Comparison of ENCODE assay signal across 3 cellular contexts in the genomic region with DNA sequence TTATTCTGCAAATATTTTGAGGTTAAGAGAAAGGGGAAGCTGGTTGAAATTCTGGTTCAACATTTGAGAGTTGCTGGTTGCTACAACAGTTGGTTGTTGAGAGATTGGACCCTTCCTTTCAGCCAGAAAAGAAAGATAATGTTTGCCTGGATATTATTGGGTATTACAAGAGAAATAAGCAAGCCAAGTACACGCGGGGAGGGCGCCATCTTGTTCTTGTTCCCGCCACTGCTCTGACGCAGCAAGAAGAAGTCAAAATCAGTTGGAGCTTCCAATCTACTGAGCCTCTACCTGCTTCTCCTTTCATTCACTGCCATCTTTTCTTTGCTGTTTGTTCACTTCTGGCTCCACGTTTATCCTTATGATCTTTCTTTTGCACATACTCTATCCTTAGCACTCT.
TF ChIP-seq lines count a peak whose summit lies in the region.

No MANE protein-coding gene starts in this region.

TF ChIP-seq in SK-N-SH, 30 proteins besides CTCF, POLR2A, EP300 and RAD21:
- no peak for TF ChIP-seq FOXJ3 (CRISPR knock-in tag; IDR thresholded peaks at IDR 0.05)
- TF ChIP-seq NRF1 (IDR thresholded peaks at IDR 0.05; ENCODE audit: low read depth, low read length) = no peak
- TF ChIP-seq MAX (IDR thresholded peaks at IDR 0.05; ENCODE audit: low read depth) = no peak
- TF ChIP-seq YY1 (IDR thresholded peaks at IDR 0.05; ENCODE audit: low read depth) = no peak
- TF ChIP-seq, protein P1, sequence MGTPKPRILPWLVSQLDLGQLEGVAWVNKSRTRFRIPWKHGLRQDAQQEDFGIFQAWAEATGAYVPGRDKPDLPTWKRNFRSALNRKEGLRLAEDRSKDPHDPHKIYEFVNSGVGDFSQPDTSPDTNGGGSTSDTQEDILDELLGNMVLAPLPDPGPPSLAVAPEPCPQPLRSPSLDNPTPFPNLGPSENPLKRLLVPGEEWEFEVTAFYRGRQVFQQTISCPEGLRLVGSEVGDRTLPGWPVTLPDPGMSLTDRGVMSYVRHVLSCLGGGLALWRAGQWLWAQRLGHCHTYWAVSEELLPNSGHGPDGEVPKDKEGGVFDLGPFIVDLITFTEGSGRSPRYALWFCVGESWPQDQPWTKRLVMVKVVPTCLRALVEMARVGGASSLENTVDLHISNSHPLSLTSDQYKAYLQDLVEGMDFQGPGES (IDR thresholded peaks at IDR 0.05; ENCODE audit: low read depth, low read length) = no peak
- no peak for TF ChIP-seq POLR2AphosphoS5 (IDR thresholded peaks at IDR 0.05; ENCODE audit: low read depth, low read length)
- no peak for TF ChIP-seq REST (IDR thresholded peaks at IDR 0.05; ENCODE audit: low read depth, low read length)
- TF ChIP-seq GATA2 (CRISPR knock-in tag; IDR thresholded peaks at IDR 0.05) = no peak
- no peak for TF ChIP-seq PBX3 (IDR thresholded peaks at IDR 0.05)

TF ChIP-seq in SK-N-SH treated with all-trans-retinoic acid at 6 μM for 48 hours, 23 proteins besides CTCF, POLR2A, EP300 and RAD21:
- TF ChIP-seq SNAI2 (CRISPR knock-in tag; IDR thresholded peaks at IDR 0.05) (no peak), CSDC2 (CRISPR knock-in tag; IDR thresholded peaks at IDR 0.05) (no peak), ISL1 (CRISPR knock-in tag; IDR thresholded peaks at IDR 0.05) (no peak), ESRRG (CRISPR knock-in tag; IDR thresholded peaks at IDR 0.05) (no peak), PATZ1 (CRISPR knock-in tag; IDR thresholded peaks at IDR 0.05; ENCODE audit: borderline replicate concordance) (no peak), ZFP3 (CRISPR knock-in tag; IDR thresholded peaks at IDR 0.05) (no peak), TCF4 (CRISPR knock-in tag; IDR thresholded peaks at IDR 0.05; ENCODE audit: borderline replicate concordance) (no peak), ZC3H10 (CRISPR knock-in tag; IDR thresholded peaks at IDR 0.05) (no peak), CSRNP3 (CRISPR knock-in tag; IDR thresholded peaks at IDR 0.05) (no peak), RARB (CRISPR knock-in tag; IDR thresholded peaks at IDR 0.05) (no peak)
- TF ChIP-seq, protein P2, sequence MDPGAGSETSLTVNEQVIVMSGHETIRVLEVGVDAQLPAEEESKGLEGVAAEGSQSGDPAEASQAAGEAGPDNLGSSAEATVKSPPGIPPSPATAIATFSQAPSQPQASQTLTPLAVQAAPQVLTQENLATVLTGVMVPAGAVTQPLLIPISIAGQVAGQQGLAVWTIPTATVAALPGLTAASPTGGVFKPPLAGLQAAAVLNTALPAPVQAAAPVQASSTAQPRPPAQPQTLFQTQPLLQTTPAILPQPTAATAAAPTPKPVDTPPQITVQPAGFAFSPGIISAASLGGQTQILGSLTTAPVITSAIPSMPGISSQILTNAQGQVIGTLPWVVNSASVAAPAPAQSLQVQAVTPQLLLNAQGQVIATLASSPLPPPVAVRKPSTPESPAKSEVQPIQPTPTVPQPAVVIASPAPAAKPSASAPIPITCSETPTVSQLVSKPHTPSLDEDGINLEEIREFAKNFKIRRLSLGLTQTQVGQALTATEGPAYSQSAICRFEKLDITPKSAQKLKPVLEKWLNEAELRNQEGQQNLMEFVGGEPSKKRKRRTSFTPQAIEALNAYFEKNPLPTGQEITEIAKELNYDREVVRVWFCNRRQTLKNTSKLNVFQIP (CRISPR knock-in tag; IDR thresholded peaks at IDR 0.05; ENCODE audit: borderline replicate concordance, low read depth) = no peak
TF ChIP-seq in SK-N-SH treated with all-trans-retinoic acid at 6 μM for 48 hours: peak in this region for 0.

TF ChIP-seq in K562, 482 proteins besides CTCF, POLR2A, EP300 and RAD21:
- TF ChIP-seq E2F6 (IDR thresholded peaks at IDR 0.05; ENCODE audit: borderline replicate concordance in 1 of 2, extremely low read depth in 1 of 2, insufficient read depth in 1 of 2, insufficient read length in 1 of 2, low read depth in 1 of 2, low read length in 1 of 2, poor library complexity in 1 of 2, severe bottlenecking in 1 of 2) = peak; percentile 24 to 59
- TF ChIP-seq PHF20 (IDR thresholded peaks at IDR 0.05; ENCODE audit: partially characterized antibody) = no peak
- TF ChIP-seq SETDB1 (IDR thresholded peaks at IDR 0.05; ENCODE audit: low read length) = no peak
- no peak for TF ChIP-seq HMBOX1 (IDR thresholded peaks at IDR 0.05)
- no peak for TF ChIP-seq YBX1 (IDR thresholded peaks at IDR 0.05)
- TF ChIP-seq, protein P3, sequence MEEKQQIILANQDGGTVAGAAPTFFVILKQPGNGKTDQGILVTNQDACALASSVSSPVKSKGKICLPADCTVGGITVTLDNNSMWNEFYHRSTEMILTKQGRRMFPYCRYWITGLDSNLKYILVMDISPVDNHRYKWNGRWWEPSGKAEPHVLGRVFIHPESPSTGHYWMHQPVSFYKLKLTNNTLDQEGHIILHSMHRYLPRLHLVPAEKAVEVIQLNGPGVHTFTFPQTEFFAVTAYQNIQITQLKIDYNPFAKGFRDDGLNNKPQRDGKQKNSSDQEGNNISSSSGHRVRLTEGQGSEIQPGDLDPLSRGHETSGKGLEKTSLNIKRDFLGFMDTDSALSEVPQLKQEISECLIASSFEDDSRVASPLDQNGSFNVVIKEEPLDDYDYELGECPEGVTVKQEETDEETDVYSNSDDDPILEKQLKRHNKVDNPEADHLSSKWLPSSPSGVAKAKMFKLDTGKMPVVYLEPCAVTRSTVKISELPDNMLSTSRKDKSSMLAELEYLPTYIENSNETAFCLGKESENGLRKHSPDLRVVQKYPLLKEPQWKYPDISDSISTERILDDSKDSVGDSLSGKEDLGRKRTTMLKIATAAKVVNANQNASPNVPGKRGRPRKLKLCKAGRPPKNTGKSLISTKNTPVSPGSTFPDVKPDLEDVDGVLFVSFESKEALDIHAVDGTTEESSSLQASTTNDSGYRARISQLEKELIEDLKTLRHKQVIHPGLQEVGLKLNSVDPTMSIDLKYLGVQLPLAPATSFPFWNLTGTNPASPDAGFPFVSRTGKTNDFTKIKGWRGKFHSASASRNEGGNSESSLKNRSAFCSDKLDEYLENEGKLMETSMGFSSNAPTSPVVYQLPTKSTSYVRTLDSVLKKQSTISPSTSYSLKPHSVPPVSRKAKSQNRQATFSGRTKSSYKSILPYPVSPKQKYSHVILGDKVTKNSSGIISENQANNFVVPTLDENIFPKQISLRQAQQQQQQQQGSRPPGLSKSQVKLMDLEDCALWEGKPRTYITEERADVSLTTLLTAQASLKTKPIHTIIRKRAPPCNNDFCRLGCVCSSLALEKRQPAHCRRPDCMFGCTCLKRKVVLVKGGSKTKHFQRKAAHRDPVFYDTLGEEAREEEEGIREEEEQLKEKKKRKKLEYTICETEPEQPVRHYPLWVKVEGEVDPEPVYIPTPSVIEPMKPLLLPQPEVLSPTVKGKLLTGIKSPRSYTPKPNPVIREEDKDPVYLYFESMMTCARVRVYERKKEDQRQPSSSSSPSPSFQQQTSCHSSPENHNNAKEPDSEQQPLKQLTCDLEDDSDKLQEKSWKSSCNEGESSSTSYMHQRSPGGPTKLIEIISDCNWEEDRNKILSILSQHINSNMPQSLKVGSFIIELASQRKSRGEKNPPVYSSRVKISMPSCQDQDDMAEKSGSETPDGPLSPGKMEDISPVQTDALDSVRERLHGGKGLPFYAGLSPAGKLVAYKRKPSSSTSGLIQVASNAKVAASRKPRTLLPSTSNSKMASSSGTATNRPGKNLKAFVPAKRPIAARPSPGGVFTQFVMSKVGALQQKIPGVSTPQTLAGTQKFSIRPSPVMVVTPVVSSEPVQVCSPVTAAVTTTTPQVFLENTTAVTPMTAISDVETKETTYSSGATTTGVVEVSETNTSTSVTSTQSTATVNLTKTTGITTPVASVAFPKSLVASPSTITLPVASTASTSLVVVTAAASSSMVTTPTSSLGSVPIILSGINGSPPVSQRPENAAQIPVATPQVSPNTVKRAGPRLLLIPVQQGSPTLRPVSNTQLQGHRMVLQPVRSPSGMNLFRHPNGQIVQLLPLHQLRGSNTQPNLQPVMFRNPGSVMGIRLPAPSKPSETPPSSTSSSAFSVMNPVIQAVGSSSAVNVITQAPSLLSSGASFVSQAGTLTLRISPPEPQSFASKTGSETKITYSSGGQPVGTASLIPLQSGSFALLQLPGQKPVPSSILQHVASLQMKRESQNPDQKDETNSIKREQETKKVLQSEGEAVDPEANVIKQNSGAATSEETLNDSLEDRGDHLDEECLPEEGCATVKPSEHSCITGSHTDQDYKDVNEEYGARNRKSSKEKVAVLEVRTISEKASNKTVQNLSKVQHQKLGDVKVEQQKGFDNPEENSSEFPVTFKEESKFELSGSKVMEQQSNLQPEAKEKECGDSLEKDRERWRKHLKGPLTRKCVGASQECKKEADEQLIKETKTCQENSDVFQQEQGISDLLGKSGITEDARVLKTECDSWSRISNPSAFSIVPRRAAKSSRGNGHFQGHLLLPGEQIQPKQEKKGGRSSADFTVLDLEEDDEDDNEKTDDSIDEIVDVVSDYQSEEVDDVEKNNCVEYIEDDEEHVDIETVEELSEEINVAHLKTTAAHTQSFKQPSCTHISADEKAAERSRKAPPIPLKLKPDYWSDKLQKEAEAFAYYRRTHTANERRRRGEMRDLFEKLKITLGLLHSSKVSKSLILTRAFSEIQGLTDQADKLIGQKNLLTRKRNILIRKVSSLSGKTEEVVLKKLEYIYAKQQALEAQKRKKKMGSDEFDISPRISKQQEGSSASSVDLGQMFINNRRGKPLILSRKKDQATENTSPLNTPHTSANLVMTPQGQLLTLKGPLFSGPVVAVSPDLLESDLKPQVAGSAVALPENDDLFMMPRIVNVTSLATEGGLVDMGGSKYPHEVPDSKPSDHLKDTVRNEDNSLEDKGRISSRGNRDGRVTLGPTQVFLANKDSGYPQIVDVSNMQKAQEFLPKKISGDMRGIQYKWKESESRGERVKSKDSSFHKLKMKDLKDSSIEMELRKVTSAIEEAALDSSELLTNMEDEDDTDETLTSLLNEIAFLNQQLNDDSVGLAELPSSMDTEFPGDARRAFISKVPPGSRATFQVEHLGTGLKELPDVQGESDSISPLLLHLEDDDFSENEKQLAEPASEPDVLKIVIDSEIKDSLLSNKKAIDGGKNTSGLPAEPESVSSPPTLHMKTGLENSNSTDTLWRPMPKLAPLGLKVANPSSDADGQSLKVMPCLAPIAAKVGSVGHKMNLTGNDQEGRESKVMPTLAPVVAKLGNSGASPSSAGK (IDR thresholded peaks at IDR 0.05) = peak; percentile 45
- TF ChIP-seq NFE2 (IDR thresholded peaks at IDR 0.05; ENCODE audit: low read depth) = 0 out of 2 replicates have a peak, but pooled peaks have one; percentile 15
- TF ChIP-seq ZNF766 (CRISPR knock-in tag; conservative IDR thresholded peaks at IDR 0.05) = no peak
- peak; percentile 3; the same call in 1 of the 2 replicates for TF ChIP-seq ZNF316 (IDR thresholded peaks at IDR 0.05)
- no peak for TF ChIP-seq ELF2 (CRISPR knock-in tag; IDR thresholded peaks at IDR 0.05)
- TF ChIP-seq YY1 (IDR thresholded peaks at IDR 0.05; ENCODE audit: borderline replicate concordance in 1 of 3, control insufficient read depth in 1 of 3, extremely low read depth in 1 of 3, insufficient read depth in 3 of 3, insufficient read length in 1 of 3, insufficient replicate concordance in 2 of 3, low read depth in 1 of 3, low read length in 2 of 3) = peak in 2 of 3 experiments; percentile 18 to 73
- no peak for TF ChIP-seq LARP7 (IDR thresholded peaks at IDR 0.05)
- peak; percentile 65 for TF ChIP-seq L3MBTL2 (IDR thresholded peaks at IDR 0.05)
- no peak for TF ChIP-seq ASH1L (IDR thresholded peaks at IDR 0.05; ENCODE audit: borderline replicate concordance, low read depth, partially characterized antibody)
- TF ChIP-seq, protein P4, sequence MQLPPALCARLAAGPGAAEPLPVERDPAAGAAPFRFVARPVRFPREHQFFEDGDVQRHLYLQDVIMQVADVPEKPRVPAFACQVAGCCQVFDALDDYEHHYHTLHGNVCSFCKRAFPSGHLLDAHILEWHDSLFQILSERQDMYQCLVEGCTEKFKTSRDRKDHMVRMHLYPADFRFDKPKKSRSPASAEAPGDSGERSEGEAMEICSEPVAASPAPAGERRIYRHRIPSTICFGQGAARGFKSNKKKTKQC (CRISPR knock-in tag; IDR thresholded peaks at IDR 0.05) = no peak
TF ChIP-seq in K562: peak in this region for 6.
